In the genomic region with DNA sequence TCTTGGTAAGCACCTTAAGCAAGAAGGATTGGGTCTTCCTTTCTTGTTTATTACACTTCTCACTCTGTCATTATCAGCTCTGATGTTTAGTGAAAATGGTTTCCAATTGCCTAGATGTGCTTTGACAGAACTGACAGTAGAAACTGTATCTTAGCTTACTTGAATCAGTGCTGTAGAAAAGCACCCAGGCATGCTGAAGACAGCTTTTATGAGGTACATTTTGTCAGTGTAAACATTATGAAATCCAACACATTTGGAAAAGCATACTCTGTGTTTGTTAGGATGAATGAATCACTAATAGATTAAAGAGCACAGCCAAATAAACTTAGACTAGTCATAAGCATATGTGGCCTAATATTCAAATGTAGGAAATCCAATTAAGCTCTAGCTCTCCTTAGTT, we compare ENCODE assay signal across 15 cellular contexts.
A peak's percentile ranks its signal among the peaks of the same experiment; 100 is the strongest.
DNase-seq lines count a peak whose midpoint lies in the region; ATAC-seq and TF ChIP-seq lines count a peak whose summit lies in the region.
"Had no signal": no experiment of that assay in that cellular context is flagged by ENCODE, and none has a peak within 500 bp of the region (broad histone marks: within the 10 kb centered on the region; RNA-seq: fewer than 3 reads in every experiment).

No MANE protein-coding gene starts in this region.

- BruUV-seq in mammary epithelial cell (replicated peaks; lab: Mats Ljungman, UMichigan) = no TSS peak

- no peaks in the 10 kb centered on the region for H3K79me2 ChIP-seq in ACC112 (ENCODE audit: control insufficient read depth, insufficient read depth, low read length, unreplicated experiment)
- H3K79me2 ChIP-seq in mammary epithelial cell (ENCODE audit: insufficient read depth, low read length) = no peaks in the 10 kb centered on the region

- intact Hi-C loops in mammary epithelial cell (cut with micrococcal nuclease) (no loop called here), left lung (cut with DNase I) (no loop called here)

- H3K9me3 ChIP-seq in mammary epithelial cell (replicated peaks; ENCODE audit: insufficient read depth, low read length) (no peaks in the 10 kb centered on the region), left lung (no peaks in the 10 kb centered on the region)
- H3K9me3 ChIP-seq: colonic mucosa, thoracic aorta had no signal

- H3K36me3 ChIP-seq in ACC112 (ENCODE audit: insufficient read depth, low read length) (no peaks in the 10 kb centered on the region), mammary epithelial cell (ENCODE audit: insufficient read depth, low read length) (no peaks in the 10 kb centered on the region), left lung (no peaks in the 10 kb centered on the region)
- H3K36me3 ChIP-seq: colonic mucosa, thoracic aorta had no signal

- H3K9ac ChIP-seq in mammary epithelial cell (ENCODE audit: insufficient read depth, low read length) = no peak overlapping the region

- 0 out of 2 replicates have a peak overlapping the region, but pooled peaks have one; percentile 7 for H3K27ac ChIP-seq in ACC112 (ENCODE audit: low read depth, low read length)
- no peak overlapping the region for H3K27ac ChIP-seq in mammary epithelial cell (ENCODE audit: insufficient read depth, low read depth, low read length)
- no peak overlapping the region for H3K27ac ChIP-seq in left lung
- no peak overlapping the region for H3K27ac ChIP-seq in caudate nucleus (ENCODE audit: low read depth, low read length)
- H3K27ac ChIP-seq: colonic mucosa, thoracic aorta had no signal

- dilution Hi-C loops in mammary epithelial cell (cut with HindIII; ENCODE audit: low sequenced_read_pairs) = no loop called here

- TF ChIP-seq CTCF in mammary epithelial cell (conservative IDR thresholded peaks at IDR 0.05 in 1 of 2, IDR thresholded peaks at IDR 0.05 in 1 of 2; ENCODE audit: extremely low read depth in 1 of 2, insufficient read depth in 1 of 2, low read depth in 1 of 2, low read length in 2 of 2) (no peak), left lung (IDR thresholded peaks at IDR 0.05) (no peak)

- ATAC-seq in left lung = peak; percentile 42

- no peak overlapping the region for H3K4me2 ChIP-seq in mammary epithelial cell (ENCODE audit: insufficient read depth, low read depth, low read length)

- CTCF ChIA-PET in mammary epithelial cell (lab: Charles Lee; ENCODE audit: low non-redundant PET) = no interaction called here

- H3K4me1 ChIP-seq in ACC112 (ENCODE audit: control insufficient read depth, insufficient read depth, low read length, unreplicated experiment) (peaks cover 11% of the 10 kb centered on the region), mammary epithelial cell (ENCODE audit: insufficient read depth, low read length) (no peaks in the 10 kb centered on the region), left lung (no peaks in the 10 kb centered on the region)
- H3K4me1 ChIP-seq: colonic mucosa had no signal

- H3K4me3 ChIP-seq in ACC112 (ENCODE audit: low read depth, low read length) (no peak overlapping the region), mammary epithelial cell (replicated peaks in 1 of 3; ENCODE audit: insufficient read depth in 1 of 3, low read depth in 2 of 3, low read length in 3 of 3) (no peak overlapping the region), left lung (no peak overlapping the region)
- H3K4me3 ChIP-seq: colonic mucosa, thoracic aorta had no signal

- H2AFZ ChIP-seq in ACC112 (ENCODE audit: low read length, unreplicated experiment) (peak overlapping the region; percentile 39), mammary epithelial cell (ENCODE audit: low read depth, low read length) (no peak overlapping the region)

- in situ Hi-C loops in mammary epithelial cell (cut with MboI; ENCODE audit: low sequenced_read_pairs in 2 of 2) = no loop called here

- no peaks in the 10 kb centered on the region for H4K20me1 ChIP-seq in mammary epithelial cell (ENCODE audit: insufficient read depth, low read length)

- DNase-seq in GM04503 (ENCODE audit: low read depth) = peak; percentile 62
- DNase-seq in mammary epithelial cell = peak; percentile 37
- DNase-seq in left lung = no peak
- DNase-seq in NCI-H774 (lab: John Stamatoyannopoulos, UW) = no peak
- no peak for DNase-seq in caudate nucleus (lab: John Stamatoyannopoulos, UW)
- no peak for DNase-seq in T1000 (lab: John Stamatoyannopoulos, UW)
- DNase-seq in NCI-H1092 (lab: John Stamatoyannopoulos, UW) = no peak
- DNase-seq: activated CD4-positive, CD25-positive, alpha-beta regulatory T cell treated with anti-CD3 and anti-CD28 coated beads, Interleukin-2, amount 50 U/mL, for 72 hours; C1 segment of cervical spinal cord; colonic mucosa; erythroblast; NCI-H1436; NCI-H510A had no signal

- H3K27me3 ChIP-seq in ACC112 (ENCODE audit: insufficient read depth, low read length) (no peaks in the 10 kb centered on the region), mammary epithelial cell (ENCODE audit: insufficient read depth, low read length) (no peaks in the 10 kb centered on the region), left lung (no peaks in the 10 kb centered on the region)
- H3K27me3 ChIP-seq: colonic mucosa had no signal

Comparison
In these comparisons a context has a peak if more than half of its experiments do, and no peak if none do; other contexts are left out.
1. DNase-seq: peak in GM04503 (single experiment) and mammary epithelial cell (single experiment); none in left lung (0 of 2), NCI-H774 (single experiment), caudate nucleus (0 of 61), T1000 (single experiment) and NCI-H1092 (single experiment).